ENCODE assay signal across 28 cellular contexts in the genomic region with DNA sequence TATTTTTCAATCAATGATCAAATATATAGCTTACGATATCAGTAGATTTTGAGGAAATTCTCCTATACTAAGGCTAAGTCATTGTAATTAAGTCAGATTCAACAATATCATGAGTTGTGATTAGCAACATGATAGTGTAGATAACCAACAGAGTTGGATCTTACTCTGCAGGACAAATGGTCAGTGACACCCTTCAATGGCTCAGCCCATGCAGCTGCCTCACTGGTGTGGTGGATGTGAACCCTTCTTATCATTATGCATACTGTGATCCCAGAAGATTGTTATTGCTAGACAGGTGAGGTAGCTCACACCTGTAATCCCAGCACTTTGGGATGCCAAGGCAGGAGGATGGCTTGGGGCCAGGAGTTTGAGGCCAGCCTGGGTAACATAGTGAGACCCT.
"Had no signal": no experiment of that assay in that cellular context is flagged by ENCODE, and none has a peak within 500 bp of the region (broad histone marks: within the 10 kb centered on the region; RNA-seq: fewer than 3 reads in every experiment).

No MANE protein-coding gene starts in this region.

- DNase-seq: activated B cell treated with CpG ODN at 0.5 μM for 24 hours; activated CD4-positive, alpha-beta T cell treated with anti-CD3 and anti-CD28 coated beads for 4 hours; activated CD4-positive, alpha-beta T cell treated with anti-CD3 and anti-CD28 coated beads, Interleukin-2, amount 50 U/mL, for 48 hours; activated CD8-positive, alpha-beta memory T cell treated with anti-CD3 and anti-CD28 coated beads, Interleukin-2, amount 50 U/mL, for 48 hours; activated naive CD4-positive, alpha-beta T cell treated with anti-CD3 and anti-CD28 coated beads for 36 hours; activated naive CD8-positive, alpha-beta T cell treated with anti-CD3 and anti-CD28 coated beads, Interleukin-2, amount 10 ng/mL, durations not matched to agents 7 days and 5 days; activated T-cell treated with anti-CD3 and anti-CD28 coated beads, Interleukin-2, amount 50 U/mL, for 4 hours; amniotic stem cell; cortex of kidney; heart left ventricle; left colon; mesenchymal stem cell; mucosa of descending colon; nephron progenitor cell; occipital lobe; posterior cingulate gyrus; sigmoid colon; stimulated activated CD4-positive, alpha-beta T cell treated with anti-CD3 and anti-CD28 coated beads, Interleukin-15, amount 100 ng/mL, for 24 hours; stimulated activated CD4-positive, alpha-beta T cell treated with anti-CD3 and anti-CD28 coated beads, Interleukin-4, amount 100 ng/mL, for 1 hour; stimulated activated naive CD4-positive, alpha-beta T cell; T1000; testis had no signal

- FAIRE-seq: keratinocyte had no signal

- ATAC-seq: activated T-cell treated with anti-CD3 and anti-CD28 coated beads, Interleukin-2, amount 50 U/mL, for 4 hours; gastroesophageal sphincter; heart left ventricle; left colon; mucosa of descending colon had no signal

- H3K4me3 Mint-ChIP-seq: activated B cell treated with CpG ODN at 0.5 μM for 24 hours; activated naive CD4-positive, alpha-beta T cell treated with anti-CD3 and anti-CD28 coated beads for 36 hours; activated naive CD8-positive, alpha-beta T cell treated with anti-CD3 and anti-CD28 coated beads, Interleukin-2, amount 10 ng/mL, durations not matched to agents 7 days and 5 days; activated T-cell treated with anti-CD3 and anti-CD28 coated beads, Interleukin-2, amount 50 U/mL, for 4 hours; nephron progenitor cell; T-helper 1 cell treated with Interleukin-12 subunit alpha and Interleukin-12 subunit beta and Interleukin-4 antibody, amounts not matched to agents 30 μg/mL and 1 μg/mL, for 36 hours; type B pancreatic cell had no signal

- H3K27ac Mint-ChIP-seq: activated B cell treated with CpG ODN at 0.5 μM for 24 hours; activated naive CD4-positive, alpha-beta T cell treated with anti-CD3 and anti-CD28 coated beads for 36 hours; activated naive CD8-positive, alpha-beta T cell treated with anti-CD3 and anti-CD28 coated beads, Interleukin-2, amount 10 ng/mL, durations not matched to agents 7 days and 5 days; T-helper 1 cell treated with Interleukin-12 subunit alpha and Interleukin-12 subunit beta and Interleukin-4 antibody, amounts not matched to agents 30 μg/mL and 1 μg/mL, for 36 hours; type B pancreatic cell had no signal

- H3K27ac ChIP-seq: epithelial cell of prostate, gastroesophageal sphincter, heart left ventricle, testis had no signal

- H3K36me3 ChIP-seq: gastroesophageal sphincter, heart left ventricle, sigmoid colon had no signal

- H3K9me3 Mint-ChIP-seq: activated B cell treated with CpG ODN at 0.5 μM for 24 hours; activated naive CD4-positive, alpha-beta T cell treated with anti-CD3 and anti-CD28 coated beads for 36 hours; activated naive CD8-positive, alpha-beta T cell treated with anti-CD3 and anti-CD28 coated beads, Interleukin-2, amount 10 ng/mL, durations not matched to agents 7 days and 5 days; activated T-cell treated with anti-CD3 and anti-CD28 coated beads, Interleukin-2, amount 50 U/mL, for 4 hours; T-helper 1 cell treated with Interleukin-12 subunit alpha and Interleukin-12 subunit beta and Interleukin-4 antibody, amounts not matched to agents 30 μg/mL and 1 μg/mL, for 36 hours; type B pancreatic cell had no signal

- H3K4me3 ChIP-seq: gastroesophageal sphincter, heart left ventricle, mucosa of descending colon, sigmoid colon, smooth muscle cell, testis had no signal

- H3K9me3 ChIP-seq: gastroesophageal sphincter, heart left ventricle, mucosa of descending colon, sigmoid colon, testis had no signal

- H3K27me3 ChIP-seq: gastroesophageal sphincter, heart left ventricle, sigmoid colon, testis had no signal

- H3K27me3 Mint-ChIP-seq: activated B cell treated with CpG ODN at 0.5 μM for 24 hours; activated naive CD8-positive, alpha-beta T cell treated with anti-CD3 and anti-CD28 coated beads, Interleukin-2, amount 10 ng/mL, durations not matched to agents 7 days and 5 days; type B pancreatic cell had no signal

- H3K4me2 ChIP-seq: smooth muscle cell had no signal
